Comparison of ENCODE assay signal across 28 cellular contexts in genomic region chr12:111216387-111217159, GRCh38.
"Had no signal": no experiment of that assay in that cellular context is flagged by ENCODE, and none has a peak within 500 bp of the region (broad histone marks: within the 10 kb centered on the region; RNA-seq: fewer than 3 reads in every experiment).

No MANE protein-coding gene starts in this region.

- H3K9me3 Mint-ChIP-seq: activated CD8-positive, alpha-beta T cell treated with anti-CD3 and anti-CD28 coated beads for 36 hours; activated naive CD4-positive, alpha-beta T cell treated with anti-CD3 and anti-CD28 coated beads, Interleukin-2, amount 50 U/mL, for 24 hours; activated naive CD8-positive, alpha-beta T cell treated with anti-CD3 and anti-CD28 coated beads, Interleukin-2, amount 50 U/mL, for 24 hours; activated T-helper 2 cell treated with anti-CD3 and anti-CD28 coated beads, Interferon-gamma antibody, Interleukin-2, Interleukin-4, amounts not matched to agents 10 μg/mL and 5 μg/mL and 100 μg/mL, durations not matched to agents 14 hours and 24 hours and 36 hours; immature natural killer cell; naive thymus-derived CD4-positive, alpha-beta T cell; stimulated activated effector memory CD8-positive, alpha-beta T cell treated with anti-CD3 and anti-CD28 coated beads, Interleukin-12 subunit alpha, Interleukin-12 subunit beta, amount 100 ng/mL, for 72 hours; stimulated activated naive CD8-positive, alpha-beta T cell treated with anti-CD3 and anti-CD28 coated beads, Interleukin-15, amount 100 ng/mL, for 72 hours had no signal

- H3K4me1 Mint-ChIP-seq: activated naive CD4-positive, alpha-beta T cell treated with anti-CD3 and anti-CD28 coated beads, Interleukin-2, amount 50 U/mL, for 24 hours; activated naive CD8-positive, alpha-beta T cell treated with anti-CD3 and anti-CD28 coated beads, Interleukin-2, amount 50 U/mL, for 24 hours; immature natural killer cell; naive thymus-derived CD4-positive, alpha-beta T cell; stimulated activated effector memory CD8-positive, alpha-beta T cell treated with anti-CD3 and anti-CD28 coated beads, Interleukin-12 subunit alpha, Interleukin-12 subunit beta, amount 100 ng/mL, for 72 hours; stimulated activated naive CD8-positive, alpha-beta T cell treated with anti-CD3 and anti-CD28 coated beads, Interleukin-15, amount 100 ng/mL, for 72 hours had no signal

- H3K9me3 ChIP-seq: breast epithelium, heart left ventricle, pancreas, prostate gland, upper lobe of left lung, vagina had no signal

- DNase-seq: activated CD4-positive, alpha-beta T cell treated with anti-CD3 and anti-CD28 coated beads, Interleukin-2, amount 50 U/mL, for 1 hour; activated CD4-positive, CD25-positive, alpha-beta regulatory T cell treated with anti-CD3 and anti-CD28 coated beads, Interleukin-2, amount 50 U/mL, for 72 hours; activated CD8-positive, alpha-beta T cell treated with anti-CD3 and anti-CD28 coated beads for 36 hours; activated naive CD8-positive, alpha-beta T cell treated with anti-CD3 and anti-CD28 coated beads, Interleukin-2, amount 50 U/mL, for 24 hours; activated T-cell treated with anti-CD3 and anti-CD28 coated beads, Interleukin-2, amount 50 U/mL, for 48 hours; amygdala; central memory CD4-positive, alpha-beta T cell; foreskin fibroblast; heart left ventricle; hypothalamus; immature natural killer cell; kidney; left colon; midbrain; naive thymus-derived CD4-positive, alpha-beta T cell; retina; stimulated activated CD4-positive, alpha-beta T cell treated with anti-CD3 and anti-CD28 coated beads, Interleukin-4, amount 100 ng/mL, for 24 hours; stimulated activated naive CD8-positive, alpha-beta T cell treated with anti-CD3 and anti-CD28 coated beads, Interleukin-15, amount 100 ng/mL, for 72 hours; substantia nigra had no signal

- H3K27ac Mint-ChIP-seq: activated CD8-positive, alpha-beta T cell treated with anti-CD3 and anti-CD28 coated beads for 36 hours; activated naive CD4-positive, alpha-beta T cell treated with anti-CD3 and anti-CD28 coated beads, Interleukin-2, amount 50 U/mL, for 24 hours; activated naive CD8-positive, alpha-beta T cell treated with anti-CD3 and anti-CD28 coated beads, Interleukin-2, amount 50 U/mL, for 24 hours; activated T-helper 2 cell treated with anti-CD3 and anti-CD28 coated beads, Interferon-gamma antibody, Interleukin-2, Interleukin-4, amounts not matched to agents 10 μg/mL and 5 μg/mL and 100 μg/mL, durations not matched to agents 14 hours and 24 hours and 36 hours; immature natural killer cell; naive thymus-derived CD4-positive, alpha-beta T cell; stimulated activated effector memory CD8-positive, alpha-beta T cell treated with anti-CD3 and anti-CD28 coated beads, Interleukin-12 subunit alpha, Interleukin-12 subunit beta, amount 100 ng/mL, for 72 hours; stimulated activated naive CD8-positive, alpha-beta T cell treated with anti-CD3 and anti-CD28 coated beads, Interleukin-15, amount 100 ng/mL, for 72 hours had no signal

- H3K27ac ChIP-seq: breast epithelium, heart left ventricle, pancreas, prostate gland, skin epidermis, upper lobe of left lung, vagina had no signal

- H3K36me3 ChIP-seq: breast epithelium, heart left ventricle, pancreas, prostate gland, upper lobe of left lung, vagina had no signal

- H3K36me3 Mint-ChIP-seq: activated naive CD4-positive, alpha-beta T cell treated with anti-CD3 and anti-CD28 coated beads, Interleukin-2, amount 50 U/mL, for 24 hours; immature natural killer cell; naive thymus-derived CD4-positive, alpha-beta T cell; stimulated activated effector memory CD8-positive, alpha-beta T cell treated with anti-CD3 and anti-CD28 coated beads, Interleukin-12 subunit alpha, Interleukin-12 subunit beta, amount 100 ng/mL, for 72 hours had no signal

- H3K27me3 ChIP-seq: pancreas, upper lobe of left lung, vagina had no signal

- H3K27me3 Mint-ChIP-seq: activated CD8-positive, alpha-beta T cell treated with anti-CD3 and anti-CD28 coated beads for 36 hours had no signal

- H3K4me3 Mint-ChIP-seq: activated CD8-positive, alpha-beta T cell treated with anti-CD3 and anti-CD28 coated beads for 36 hours; activated naive CD4-positive, alpha-beta T cell treated with anti-CD3 and anti-CD28 coated beads, Interleukin-2, amount 50 U/mL, for 24 hours; activated naive CD8-positive, alpha-beta T cell treated with anti-CD3 and anti-CD28 coated beads, Interleukin-2, amount 50 U/mL, for 24 hours; immature natural killer cell; naive thymus-derived CD4-positive, alpha-beta T cell; stimulated activated effector memory CD8-positive, alpha-beta T cell treated with anti-CD3 and anti-CD28 coated beads, Interleukin-12 subunit alpha, Interleukin-12 subunit beta, amount 100 ng/mL, for 72 hours; stimulated activated naive CD8-positive, alpha-beta T cell treated with anti-CD3 and anti-CD28 coated beads, Interleukin-15, amount 100 ng/mL, for 72 hours had no signal

- H3K4me1 ChIP-seq: breast epithelium, heart left ventricle, pancreas, prostate gland, upper lobe of left lung, vagina had no signal

- H3K4me3 ChIP-seq: breast epithelium, heart left ventricle, pancreas, prostate gland, skin epidermis, upper lobe of left lung, vagina had no signal
